10 cellular contexts compared by ENCODE assay signal in genomic region chr12:75850751-75851462, GRCh38.
A peak's percentile ranks its signal among the peaks of the same experiment; 100 is the strongest.
DNase-seq lines count a peak whose midpoint lies in the region; ATAC-seq and TF ChIP-seq lines count a peak whose summit lies in the region.
"Had no signal": no experiment of that assay in that cellular context is flagged by ENCODE, and none has a peak within 500 bp of the region (broad histone marks: within the 10 kb centered on the region; RNA-seq: fewer than 3 reads in every experiment).

No MANE protein-coding gene starts in this region.

- H3K79me2 ChIP-seq in H9 (ENCODE audit: insufficient read depth, low read length) = no peaks in the 10 kb centered on the region
- no peaks in the 10 kb centered on the region for H3K79me2 ChIP-seq in fibroblast of lung (ENCODE audit: control insufficient read depth, insufficient read depth, low read length)

- no peak overlapping the region for H2BK5ac ChIP-seq in H9 (ENCODE audit: insufficient read length, low read length)

- H3K36me3 ChIP-seq in fibroblast of lung (ENCODE audit: control insufficient read depth, insufficient read depth, low read length) = no peaks in the 10 kb centered on the region
- H3K36me3 ChIP-seq: heart left ventricle had no signal

- H4K20me1 ChIP-seq in H9 (ENCODE audit: control insufficient read depth, insufficient read depth, insufficient read length) = no peaks in the 10 kb centered on the region
- H4K20me1 ChIP-seq in fibroblast of lung (ENCODE audit: control insufficient read depth, extremely low read depth, insufficient read depth, low read length) = no peaks in the 10 kb centered on the region

- no peak overlapping the region for H2BK15ac ChIP-seq in H9 (ENCODE audit: low read depth, low read length)

- no peak overlapping the region for H2AK5ac ChIP-seq in H9 (ENCODE audit: insufficient read length, low read length)

- DNase-seq in H9 (no peak), NCI-H774 (lab: John Stamatoyannopoulos, UW) (peak; percentile 44), fibroblast of lung (ENCODE audit: low read depth in 2 of 2) (peak; percentile 48 to 76), HuH-7.5 (ENCODE audit: low spot score) (no peak), putamen (ENCODE audit: low spot score) (no peak)
- no peak for DNase-seq in stimulated activated effector memory CD8-positive, alpha-beta T cell treated with anti-CD3 and anti-CD28 coated beads, Interleukin-12 subunit alpha, Interleukin-12 subunit beta, amount 100 ng/mL, for 72 hours (ENCODE audit: low spot score in 2 of 2)
- DNase-seq: activated CD4-positive, alpha-beta T cell treated with anti-CD3 and anti-CD28 coated beads for 4 hours; GOT3; heart left ventricle had no signal

- no peak for TF ChIP-seq CTCF in H9 (conservative IDR thresholded peaks at IDR 0.05)
- no peak for TF ChIP-seq CTCF in fibroblast of lung (conservative IDR thresholded peaks at IDR 0.05 in 1 of 2, IDR thresholded peaks at IDR 0.05 in 1 of 2; ENCODE audit: low read depth in 1 of 2, low read length in 2 of 2)

- H3K4me1 ChIP-seq in H9 (ENCODE audit: insufficient read depth, low read length) = peaks cover 3% of the 10 kb centered on the region; the same call in 1 of the 2 replicates
- H3K4me1 ChIP-seq in fibroblast of lung (ENCODE audit: control insufficient read depth, extremely low read depth, insufficient read depth, low read length) = peaks cover 22% of the 10 kb centered on the region

- H2AFZ ChIP-seq in H9 (ENCODE audit: low read length) (no peak overlapping the region), fibroblast of lung (ENCODE audit: low read length) (peak overlapping the region; percentile 22)

- H2BK120ac ChIP-seq in H9 (ENCODE audit: low read depth, low read length, poor library complexity, severe bottlenecking) = no peak overlapping the region

- no peak overlapping the region for H2BK12ac ChIP-seq in H9 (ENCODE audit: insufficient read length, low read depth, low read length)

- H3T11ph ChIP-seq in H9 (ENCODE audit: low read length) = no peak overlapping the region

- H3K9me3 ChIP-seq in H9 (ENCODE audit: control insufficient read depth, low read depth, low read length) (no peaks in the 10 kb centered on the region), fibroblast of lung (ENCODE audit: control insufficient read depth, insufficient read depth, low read depth, low read length) (no peaks in the 10 kb centered on the region)

- H3K79me1 ChIP-seq in H9 (ENCODE audit: insufficient read depth, low read depth, low read length, poor library complexity, severe bottlenecking) = no peaks in the 10 kb centered on the region

- H3K9me3 Mint-ChIP-seq in H9 = peaks cover 0 to 7% of the 10 kb centered on the region in 2 experiments; a peak in 2 of 5 replicates
- H3K9me3 Mint-ChIP-seq in stimulated activated effector memory CD8-positive, alpha-beta T cell treated with anti-CD3 and anti-CD28 coated beads, Interleukin-12 subunit alpha, Interleukin-12 subunit beta, amount 100 ng/mL, for 72 hours = peaks cover 5% of the 10 kb centered on the region

- peak overlapping the region in 1 of 3 experiments; percentile 82; a peak in 3 of 7 replicates for H3K27ac Mint-ChIP-seq in H9
- peak overlapping the region; percentile 17 for H3K27ac Mint-ChIP-seq in stimulated activated effector memory CD8-positive, alpha-beta T cell treated with anti-CD3 and anti-CD28 coated beads, Interleukin-12 subunit alpha, Interleukin-12 subunit beta, amount 100 ng/mL, for 72 hours

- 0 out of 2 replicates have a peak overlapping the region, but pooled peaks have one; percentile 44 for H3K14ac ChIP-seq in H9 (ENCODE audit: insufficient read depth, low read length)

- H3K4me3 Mint-ChIP-seq in H9 = no peak overlapping the region
- no peak overlapping the region for H3K4me3 Mint-ChIP-seq in stimulated activated effector memory CD8-positive, alpha-beta T cell treated with anti-CD3 and anti-CD28 coated beads, Interleukin-12 subunit alpha, Interleukin-12 subunit beta, amount 100 ng/mL, for 72 hours

- H3K4me2 ChIP-seq in H9 (ENCODE audit: insufficient read depth, insufficient read length, low read length) = no peak overlapping the region
- H3K4me2 ChIP-seq in fibroblast of lung (ENCODE audit: extremely low read depth, insufficient read depth, low read length) = no peak overlapping the region

- WGBS in H9 (ENCODE audit: extremely low coverage, insufficient read length, low lambda C conversion rate) = no CpG with 5 or more reads among the region's 4 CpGs

- no peak for ATAC-seq in stimulated activated effector memory CD8-positive, alpha-beta T cell treated with anti-CD3 and anti-CD28 coated beads, Interleukin-12 subunit alpha, Interleukin-12 subunit beta, amount 100 ng/mL, for 72 hours
- ATAC-seq in GM18867 (IDR thresholded peaks at IDR 0.05; ENCODE audit: unreplicated experiment) = no peak
- ATAC-seq: heart left ventricle had no signal

- H4K5ac ChIP-seq in H9 (ENCODE audit: insufficient read length, low read depth, low read length) = no peak overlapping the region

- no peak overlapping the region for H3K18ac ChIP-seq in H9 (ENCODE audit: insufficient read length, low read depth, low read length)

- H2BK20ac ChIP-seq in H9 (ENCODE audit: low read depth, low read length, poor library complexity, severe bottlenecking) = no peak overlapping the region

- no peak overlapping the region for H4K91ac ChIP-seq in H9 (ENCODE audit: insufficient read length, low read depth, low read length)

- no peak overlapping the region for H3K4me3 ChIP-seq in fibroblast of lung (replicated peaks in 1 of 4; ENCODE audit: control extremely low read depth in 1 of 4, insufficient read depth in 1 of 4, low read depth in 3 of 4, low read length in 4 of 4)
- H3K4me3 ChIP-seq: heart left ventricle had no signal

- no peak overlapping the region for H3K27ac ChIP-seq in H9 (ENCODE audit: insufficient read length, low read depth, low read length)
- peak overlapping the region; percentile 31 for H3K27ac ChIP-seq in fibroblast of lung (ENCODE audit: insufficient read depth, low read length)
- H3K27ac ChIP-seq: heart left ventricle had no signal

- peak overlapping the region; percentile 34 for H3K23ac ChIP-seq in H9 (ENCODE audit: insufficient read length, low read depth, low read length)

- H3K27me3 ChIP-seq in H9 (ENCODE audit: insufficient read depth, low read length) (no peaks in the 10 kb centered on the region), fibroblast of lung (ENCODE audit: control insufficient read depth, insufficient read depth, low read length) (no peaks in the 10 kb centered on the region)
- H3K27me3 ChIP-seq: heart left ventricle had no signal

- H4K8ac ChIP-seq in H9 (replicated peaks; ENCODE audit: insufficient read length, low read depth, low read length) = no peak overlapping the region

- H3K23me2 ChIP-seq in H9 (ENCODE audit: insufficient read length, low read depth, low read length, poor library complexity, severe bottlenecking) = no peaks in the 10 kb centered on the region

- peaks cover 0 to 7% (median 2%) of the 10 kb centered on the region in 3 experiments; a peak in 5 of 7 replicates for H3K36me3 Mint-ChIP-seq in H9 (ENCODE audit: insufficient read depth in 1 of 3, low read depth in 3 of 3)
- no peaks in the 10 kb centered on the region for H3K36me3 Mint-ChIP-seq in stimulated activated effector memory CD8-positive, alpha-beta T cell treated with anti-CD3 and anti-CD28 coated beads, Interleukin-12 subunit alpha, Interleukin-12 subunit beta, amount 100 ng/mL, for 72 hours

- H3K56ac ChIP-seq in H9 (ENCODE audit: insufficient read length, low read depth, low read length) = no peak overlapping the region

- no peak overlapping the region for H3K4ac ChIP-seq in H9 (ENCODE audit: low read depth, low read length)

- H3K27me3 Mint-ChIP-seq in H9 (ENCODE audit: low read depth) = no peaks in the 10 kb centered on the region

- no peak overlapping the region for H3K9ac ChIP-seq in H9 (ENCODE audit: extremely low read depth, insufficient read length, low read length)
- no peak overlapping the region for H3K9ac ChIP-seq in fibroblast of lung (ENCODE audit: insufficient read depth, low read length)

- H3K4me1 Mint-ChIP-seq in H9 = peaks cover 11 to 26% of the 10 kb centered on the region in 2 experiments
- no peaks in the 10 kb centered on the region for H3K4me1 Mint-ChIP-seq in stimulated activated effector memory CD8-positive, alpha-beta T cell treated with anti-CD3 and anti-CD28 coated beads, Interleukin-12 subunit alpha, Interleukin-12 subunit beta, amount 100 ng/mL, for 72 hours

Comparison
In these comparisons a context has a peak if more than half of its experiments do, and no peak if none do; other contexts are left out.
1. DNase-seq: peak in NCI-H774 (single experiment) and fibroblast of lung (2 of 2); none in H9 (single experiment), stimulated activated effector memory CD8-positive, alpha-beta T cell treated with anti-CD3 and anti-CD28 coated beads, Interleukin-12 subunit alpha, Interleukin-12 subunit beta, amount 100 ng/mL, for 72 hours (0 of 2), HuH-7.5 (single experiment) and putamen (single experiment).